8 cellular contexts compared by ENCODE assay signal in genomic region chr1:27296773-27297214, GRCh38. TPM values are rescaled to one million over a fixed set of nuclear protein-coding genes. Genes with fewer than 3 reads are reported as not detected.
DNase-seq lines count a peak whose midpoint lies in the region; ATAC-seq and TF ChIP-seq lines count a peak whose summit lies in the region.

No MANE protein-coding gene starts in this region.

- H3K4me2 ChIP-seq in DND-41 (ENCODE audit: insufficient read depth, low read length) = no peak overlapping the region

- DNase-seq in DND-41 (peak; percentile 70), M059J (ENCODE audit: low read depth) (peak; percentile 58), inferior parietal cortex (ENCODE audit: extremely low spot score) (peak; percentile 81)
- peak; percentile 76 for DNase-seq in stimulated activated CD4-positive, alpha-beta T cell treated with anti-CD3 and anti-CD28 coated beads, Interleukin-12 subunit alpha, Interleukin-12 subunit beta, amount 100 ng/mL, for 4 hours

- peaks cover 10% of the 10 kb centered on the region; the same call in 1 of the 2 replicates for H4K20me1 ChIP-seq in DND-41 (ENCODE audit: insufficient read depth, low read length)

- H3K27ac ChIP-seq in DND-41 (ENCODE audit: low read length) = 0 out of 2 replicates have a peak overlapping the region, but pooled peaks have one; percentile 11

- H3K4me1 ChIP-seq in DND-41 (ENCODE audit: insufficient read depth, low read length) = no peaks in the 10 kb centered on the region

- peak overlapping the region in 3 of 5 experiments; percentile 47 to 99 (median 73) for H3K27ac Mint-ChIP-seq in brain

- no peaks in the 10 kb centered on the region for H3K9me3 ChIP-seq in DND-41 (ENCODE audit: insufficient read depth, low read length, severe bottlenecking)

- peak; percentile 72 for TF ChIP-seq CTCF in DND-41 (IDR thresholded peaks at IDR 0.05; ENCODE audit: borderline replicate concordance, extremely low read depth, low read length, poor library complexity, severe bottlenecking)
- TF ChIP-seq CTCF in WI38 (IDR thresholded peaks at IDR 0.05; ENCODE audit: low read depth, low read length) = peak; percentile 65
- TF ChIP-seq CTCF in brain (conservative IDR thresholded peaks at IDR 0.05) = peak; percentile 57 to 71

- no peaks in the 10 kb centered on the region for H3K9me3 Mint-ChIP-seq in brain

- ATAC-seq in DND-41 (ENCODE audit: insufficient read depth, low read depth) (peak; percentile 75), HG03442 (IDR thresholded peaks at IDR 0.05; ENCODE audit: unreplicated experiment) (no peak), HG02840 (IDR thresholded peaks at IDR 0.05; ENCODE audit: low FRiP score, unreplicated experiment) (no peak)

- H3K79me2 ChIP-seq in DND-41 (ENCODE audit: insufficient read depth, low read length) = no peaks in the 10 kb centered on the region

- no peaks in the 10 kb centered on the region for H3K27me3 Mint-ChIP-seq in brain

- H3K36me3 ChIP-seq in DND-41 (ENCODE audit: insufficient read depth, low read length) = peaks cover 74% of the 10 kb centered on the region

- no peak overlapping the region for H2AFZ ChIP-seq in DND-41 (ENCODE audit: low read depth, low read length)

- H3K4me3 ChIP-seq in DND-41 (ENCODE audit: low read depth in 1 of 2, low read length in 2 of 2) = no peak overlapping the region
- no peak overlapping the region for H3K4me3 ChIP-seq in WI38 (ENCODE audit: low read depth, low read length)

- H3K4me3 Mint-ChIP-seq in brain = no peak overlapping the region

- no peaks in the 10 kb centered on the region for H3K27me3 ChIP-seq in DND-41 (ENCODE audit: insufficient read depth, low read length, poor library complexity)

- H3K4me1 Mint-ChIP-seq in brain = peaks cover 39% of the 10 kb centered on the region

- H3K9ac ChIP-seq in DND-41 (ENCODE audit: low read depth, low read length) = no peak overlapping the region

- H3K36me3 Mint-ChIP-seq in brain = peaks cover 24% of the 10 kb centered on the region

RNA-seq across cellular contexts. Expression of gene TMEM222, which starts 25.2 kb away (rescaled TPM):
- total RNA-seq in M059J (2014; rRNA removed; shearing (Covaris generic)) = 48.6 and 52.2 TPM in 2 replicates
- 113 TPM for polyA plus RNA-seq in brain (ENCODE audit: insufficient read depth, low read depth, low replicate concordance)

RNA-seq across cellular contexts. Expression of gene SYTL1, which starts 45.0 kb away (rescaled TPM):
- total RNA-seq in M059J (2014; rRNA removed; shearing (Covaris generic)) = 1.4 and 2.9 TPM in 2 replicates
- 24.1 TPM for polyA plus RNA-seq in brain (ENCODE audit: insufficient read depth, low read depth, low replicate concordance)
